In the genomic region with DNA sequence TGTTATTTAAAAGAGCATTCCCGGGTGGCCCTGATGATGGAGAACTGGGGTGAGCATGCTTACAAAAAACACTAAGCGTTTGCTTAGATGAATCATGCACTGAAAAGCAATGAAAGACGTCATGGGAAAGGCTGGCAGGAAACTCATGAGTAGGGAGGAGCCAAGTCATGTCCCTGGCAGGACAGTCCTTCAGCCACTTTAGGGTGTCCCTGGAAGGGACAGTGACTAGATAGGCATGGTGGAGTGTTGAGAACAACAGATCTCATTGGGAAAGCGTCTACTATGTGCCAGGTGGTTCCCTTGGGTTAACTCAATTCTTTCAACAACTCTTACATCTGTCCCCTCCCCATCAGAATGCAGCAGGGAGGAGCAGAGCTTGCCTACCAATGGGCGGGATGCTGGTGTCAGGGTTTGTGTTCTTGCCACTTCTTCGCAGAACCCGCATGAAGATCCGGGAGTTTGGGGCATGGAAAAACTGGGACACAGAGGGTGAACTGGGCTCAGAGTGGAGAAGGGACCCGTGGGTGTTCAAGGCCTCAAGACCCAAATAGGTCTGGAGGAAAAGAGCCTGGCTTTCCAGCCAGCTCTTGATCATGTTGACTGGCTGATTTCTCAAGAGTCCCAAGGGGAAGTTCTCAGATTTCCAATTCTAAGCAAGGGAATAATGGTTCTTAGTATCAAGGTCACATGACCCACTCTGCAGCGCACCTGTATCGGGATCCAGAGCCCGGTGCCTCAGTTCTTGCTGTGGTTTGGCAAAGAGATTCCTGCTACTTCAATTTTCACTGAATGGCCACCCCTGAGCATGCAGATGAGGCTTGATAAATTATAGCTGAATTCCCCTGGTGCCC, we compare ENCODE assay signal across 8 cellular contexts.
DNase-seq lines count a peak whose midpoint lies in the region; ATAC-seq and TF ChIP-seq lines count a peak whose summit lies in the region.
"Had no signal": no experiment of that assay in that cellular context is flagged by ENCODE, and none has a peak within 500 bp of the region (broad histone marks: within the 10 kb centered on the region; RNA-seq: fewer than 3 reads in every experiment).

No MANE protein-coding gene starts in this region.

- no peak overlapping the region for H3K4me3 ChIP-seq in left ventricle myocardium inferior
- no peak overlapping the region for H3K4me3 ChIP-seq in thoracic aorta
- no peak overlapping the region for H3K4me3 ChIP-seq in BE2C (ENCODE audit: low read depth, low read length)

- H3K4me1 Mint-ChIP-seq in stimulated activated naive CD8-positive, alpha-beta T cell treated with anti-CD3 and anti-CD28 coated beads, Interleukin-15, amount 100 ng/mL, for 72 hours, result no peaks in the 10 kb centered on the region

- no peak overlapping the region for H3K27ac Mint-ChIP-seq in stimulated activated naive CD8-positive, alpha-beta T cell treated with anti-CD3 and anti-CD28 coated beads, Interleukin-15, amount 100 ng/mL, for 72 hours

- peaks cover 4 to 8% of the 10 kb centered on the region in 2 donors for H3K9me3 Mint-ChIP-seq in stimulated activated naive CD8-positive, alpha-beta T cell treated with anti-CD3 and anti-CD28 coated beads, Interleukin-15, amount 100 ng/mL, for 72 hours

- no peaks in the 10 kb centered on the region for H3K36me3 ChIP-seq in left ventricle myocardium inferior
- H3K36me3 ChIP-seq in thoracic aorta, result no peaks in the 10 kb centered on the region
- no peaks in the 10 kb centered on the region for H3K36me3 ChIP-seq in BE2C

- intact Hi-C loops in left ventricle myocardium inferior (cut with micrococcal nuclease), result no loop called here

- ATAC-seq in thoracic aorta (ENCODE audit: insufficient number of reproducible peaks, low FRiP score, low read depth), result peak; percentile 72
- no peak for ATAC-seq in stimulated activated naive CD8-positive, alpha-beta T cell treated with anti-CD3 and anti-CD28 coated beads, Interleukin-15, amount 100 ng/mL, for 72 hours

- H3K27me3 ChIP-seq in left ventricle myocardium inferior (ENCODE audit: low read depth) (peaks cover 29% of the 10 kb centered on the region), thoracic aorta (replicated peaks; ENCODE audit: insufficient read depth) (no peaks in the 10 kb centered on the region), BE2C (no peaks in the 10 kb centered on the region)

- TF ChIP-seq CTCF in left ventricle myocardium inferior (IDR thresholded peaks at IDR 0.05; ENCODE audit: borderline replicate concordance) (no peak), thoracic aorta (IDR thresholded peaks at IDR 0.05) (no peak), BE2C (IDR thresholded peaks at IDR 0.05; ENCODE audit: low read depth, low read length) (no peak)

- H3K27ac ChIP-seq in left ventricle myocardium inferior (replicated peaks), result peak overlapping the region; percentile 70
- H3K27ac ChIP-seq in thoracic aorta, result peak overlapping the region; percentile 31 to 53

- no peak overlapping the region for H3K4me3 Mint-ChIP-seq in stimulated activated naive CD8-positive, alpha-beta T cell treated with anti-CD3 and anti-CD28 coated beads, Interleukin-15, amount 100 ng/mL, for 72 hours
- H3K4me3 Mint-ChIP-seq: neural crest cell had no signal

- peaks cover 8% of the 10 kb centered on the region for H3K27me3 Mint-ChIP-seq in stimulated activated naive CD8-positive, alpha-beta T cell treated with anti-CD3 and anti-CD28 coated beads, Interleukin-15, amount 100 ng/mL, for 72 hours

- peaks cover 35% of the 10 kb centered on the region for H3K4me1 ChIP-seq in left ventricle myocardium inferior
- peaks cover 0 to 20% of the 10 kb centered on the region in 2 donors for H3K4me1 ChIP-seq in thoracic aorta (ENCODE audit: control insufficient read depth in 1 of 2, low read depth in 2 of 2)
- H3K4me1 ChIP-seq in BE2C, result peaks cover 19% of the 10 kb centered on the region

- H3K9me3 ChIP-seq in left ventricle myocardium inferior (replicated peaks), result peaks cover 12% of the 10 kb centered on the region
- no peaks in the 10 kb centered on the region for H3K9me3 ChIP-seq in thoracic aorta
- no peaks in the 10 kb centered on the region for H3K9me3 ChIP-seq in BE2C

- DNase-seq in HT1080 (ENCODE audit: low read depth) (peak; percentile 88), amniotic epithelial cell (ENCODE audit: low read depth) (peak; percentile 90), left ventricle myocardium inferior (peak; percentile 16), thoracic aorta (ENCODE audit: low spot score) (peak; percentile 18), GM19240 (ENCODE audit: insufficient read length, low spot score) (no peak), BE2C (no peak)
- DNase-seq in stimulated activated naive CD8-positive, alpha-beta T cell treated with anti-CD3 and anti-CD28 coated beads, Interleukin-15, amount 100 ng/mL, for 72 hours, result no peak

Comparison
In these comparisons a context has a peak if more than half of its experiments do, and no peak if none do; other contexts are left out.
1. DNase-seq: peak in HT1080 (single experiment), amniotic epithelial cell (single experiment), left ventricle myocardium inferior (single experiment) and thoracic aorta (single experiment); none in GM19240 (single experiment), BE2C (single experiment) and stimulated activated naive CD8-positive, alpha-beta T cell treated with anti-CD3 and anti-CD28 coated beads, Interleukin-15, amount 100 ng/mL, for 72 hours (0 of 2).